In the genomic region with DNA sequence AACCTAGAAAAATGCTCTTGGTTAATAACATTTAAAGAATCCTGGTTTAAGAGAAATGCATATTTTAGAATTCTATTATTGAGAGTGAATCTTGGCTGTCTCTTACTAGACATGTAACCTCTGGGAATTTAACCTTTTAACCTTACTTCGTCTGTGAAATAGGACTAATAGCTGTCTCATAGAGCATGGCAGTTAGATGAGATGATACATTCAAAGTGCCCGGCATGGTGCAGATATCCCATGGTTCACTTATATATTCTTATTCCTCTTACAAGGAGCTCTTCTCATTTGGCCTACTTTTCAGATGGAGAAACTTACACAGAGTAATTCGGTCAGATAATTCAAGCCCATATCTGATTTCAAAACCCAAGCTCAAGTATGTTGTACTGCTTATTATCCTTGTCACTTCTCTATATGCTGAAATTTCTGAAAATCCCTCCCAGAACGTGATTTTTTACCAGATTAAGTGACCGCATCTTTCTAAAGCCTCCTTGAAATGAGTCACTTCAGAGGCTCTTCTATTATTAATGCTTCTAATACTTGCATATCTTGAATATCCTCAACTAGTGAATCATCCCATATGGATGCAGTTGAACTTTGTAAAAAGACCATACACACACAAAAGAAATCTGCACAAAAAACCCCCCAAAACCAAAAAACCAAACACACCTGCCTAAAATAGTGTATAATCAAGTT, we compare ENCODE assay signal across 16 cellular contexts. TPM values are rescaled to one million over a fixed set of nuclear protein-coding genes. Genes with fewer than 3 reads are reported as not detected.
DNase-seq lines count a peak whose midpoint lies in the region; ATAC-seq and TF ChIP-seq lines count a peak whose summit lies in the region.
"Had no signal": no experiment of that assay in that cellular context is flagged by ENCODE, and none has a peak within 500 bp of the region (broad histone marks: within the 10 kb centered on the region; RNA-seq: fewer than 3 reads in every experiment).

No MANE protein-coding gene starts in this region.

- H3K36me3 ChIP-seq in body of pancreas (replicated peaks in 1 of 2; ENCODE audit: insufficient read depth in 1 of 2, low read depth in 2 of 2) = peaks cover 9 to 10% of the 10 kb centered on the region in 2 donors

- no peak for ATAC-seq in body of pancreas

- no peak for TF ChIP-seq POLR2A in body of pancreas (IDR thresholded peaks at IDR 0.05)

- peaks cover 45% of the 10 kb centered on the region for H3K4me1 ChIP-seq in body of pancreas

- DNase-seq in EH (ENCODE audit: low read depth) = peak; percentile 98
- peak; percentile 74 for DNase-seq in M059J (ENCODE audit: low read depth)
- DNase-seq in fibroblast of mammary gland (ENCODE audit: low read depth) = peak; percentile 54
- peak; percentile 65 for DNase-seq in retinal pigment epithelial cell (ENCODE audit: low read depth)
- DNase-seq in SKM-1 (lab: John Stamatoyannopoulos, UW; ENCODE audit: unreplicated experiment) = no peak
- DNase-seq in MV-4-11 (lab: John Stamatoyannopoulos, UW) = no peak
- no peak for DNase-seq in body of pancreas
- DNase-seq: activated CD4-positive, alpha-beta T cell treated with anti-CD3 and anti-CD28 coated beads for 4 hours; activated T-cell treated with anti-CD3 and anti-CD28 coated beads, Interleukin-2, amount 50 U/mL, for 48 hours; MG63; NCI-H2029 treated with DMSO at 0.1 percent for 48 hours; NCI-H748 treated with DMSO at 0.1 percent for 48 hours; testis had no signal

- H3K27ac ChIP-seq in body of pancreas = no peak overlapping the region
- H3K27ac ChIP-seq: ascending aorta, HL-60, RWPE1, testis had no signal

- H3K9me3 ChIP-seq in body of pancreas = no peaks in the 10 kb centered on the region
- H3K9me3 ChIP-seq: ascending aorta, MG63, testis had no signal

- 80 to 87% methylated on average over 5 of the region's 5 CpGs for WGBS in body of pancreas, 2 donors

- H3K4me3 ChIP-seq in fibroblast of mammary gland (ENCODE audit: control insufficient read depth, low read depth, low read length) (no peak overlapping the region), retinal pigment epithelial cell (ENCODE audit: low read length) (no peak overlapping the region), body of pancreas (no peak overlapping the region)
- H3K4me3 ChIP-seq: ascending aorta, MG63, testis had no signal

- intact Hi-C loops in body of pancreas (cut with DNase I) = no loop called here

- no peak for TF ChIP-seq CTCF in fibroblast of mammary gland (conservative IDR thresholded peaks at IDR 0.05; ENCODE audit: control insufficient read depth, insufficient read depth, low read depth, low read length)
- no peak for TF ChIP-seq CTCF in retinal pigment epithelial cell (conservative IDR thresholded peaks at IDR 0.05; ENCODE audit: low read depth, low read length)
- TF ChIP-seq CTCF in body of pancreas (IDR thresholded peaks at IDR 0.05) = no peak

- H3K27me3 ChIP-seq in body of pancreas = no peaks in the 10 kb centered on the region
- H3K27me3 ChIP-seq: ascending aorta, MG63, testis had no signal

RNA-seq across cellular contexts. Expression of a gene that starts 4.9 kb away (rescaled TPM):
- total RNA-seq in M059J (2014; rRNA removed; shearing (Covaris generic)) = 30.7 and 31.8 TPM in 2 replicates
- 10 to 100 TPM; 10.9 to 20.4 TPM for total RNA-seq in body of pancreas

RNA-seq across cellular contexts. Expression of a gene that starts 55.5 kb away (rescaled TPM):
- 20.1 and 26.6 TPM in 2 replicates for total RNA-seq in M059J (2014; rRNA removed; shearing (Covaris generic))
- total RNA-seq in body of pancreas = 10 to 100 TPM in 1 of 2 donors, 1 to 10 TPM in 1; 3.6 to 14.5 TPM

Comparison
In these comparisons a context has a peak if more than half of its experiments do, and no peak if none do; other contexts are left out.
1. DNase-seq: peak in EH (single experiment), M059J (single experiment), fibroblast of mammary gland (single experiment) and retinal pigment epithelial cell (single experiment); none in SKM-1 (single experiment), MV-4-11 (single experiment) and body of pancreas (0 of 4).